27 cellular contexts compared by ENCODE assay signal in the genomic region with DNA sequence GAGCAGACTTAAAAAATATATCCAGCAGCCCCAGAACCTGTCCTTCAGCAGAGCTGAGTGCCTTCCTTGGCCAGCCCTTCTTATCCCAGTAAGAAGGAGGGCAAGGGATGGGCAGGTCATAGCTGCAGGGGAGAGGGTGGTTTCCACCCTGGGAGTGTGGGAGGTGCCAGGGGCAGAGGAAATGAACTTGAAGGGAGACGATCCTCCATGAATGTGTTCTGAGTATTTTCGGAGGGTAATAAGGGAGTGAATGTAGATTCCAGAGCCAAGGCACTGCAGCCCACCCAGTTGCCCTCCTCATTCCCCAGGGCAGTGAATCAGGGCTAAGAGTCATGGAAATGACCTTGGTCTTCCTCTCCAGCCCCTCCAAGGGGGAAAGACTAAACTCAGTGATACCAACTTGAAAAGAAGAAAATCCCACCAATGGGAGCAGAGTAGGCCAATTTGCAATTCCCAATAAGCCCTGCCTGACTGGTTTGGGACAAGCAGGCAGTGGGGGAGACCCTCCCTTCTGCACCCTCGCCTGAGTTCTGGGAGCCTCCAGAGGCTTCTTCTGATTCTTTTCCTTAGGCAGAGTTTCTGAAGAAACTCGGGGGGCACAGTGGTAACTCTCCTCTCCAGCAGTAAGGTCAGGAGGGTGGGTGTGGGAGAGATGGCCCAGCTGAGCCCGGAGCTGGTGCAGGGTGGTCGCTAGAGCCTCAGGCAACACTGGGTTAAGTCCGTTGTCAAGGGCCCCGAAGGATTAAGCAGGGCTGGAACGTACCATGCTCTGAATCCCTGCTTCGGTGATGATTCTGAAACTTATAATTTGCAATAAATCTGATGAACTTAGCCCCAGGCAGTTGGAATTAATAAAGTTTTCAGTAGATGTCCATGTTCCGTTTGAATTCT. TPM values are rescaled to one million over a fixed set of nuclear protein-coding genes. Genes with fewer than 3 reads are reported as not detected.
DNase-seq lines count a peak whose midpoint lies in the region; ATAC-seq, FAIRE-seq and TF ChIP-seq lines count a peak whose summit lies in the region.
"Had no signal": no experiment of that assay in that cellular context is flagged by ENCODE, and none has a peak within 500 bp of the region (broad histone marks: within the 10 kb centered on the region; RNA-seq: fewer than 3 reads in every experiment).

No MANE protein-coding gene starts in this region.

- H3K9me3 ChIP-seq in endodermal cell (ENCODE audit: control insufficient read depth, low read length) (no peaks in the 10 kb centered on the region), neural progenitor cell (ENCODE audit: low read depth) (no peaks in the 10 kb centered on the region), HepG2 (ENCODE audit: low read length) (no peaks in the 10 kb centered on the region)
- H3K9me3 ChIP-seq: breast epithelium, colonic mucosa, tibial artery had no signal

- H4K20me1 ChIP-seq in neural progenitor cell (ENCODE audit: low read depth) (no peaks in the 10 kb centered on the region), HepG2 (ENCODE audit: insufficient read depth, low read length) (no peaks in the 10 kb centered on the region)

- POLR2A ChIA-PET in HepG2 (lab: Yijun Ruan, JAX) = no interaction called here

- H3K27me3 Mint-ChIP-seq in endodermal cell (ENCODE audit: insufficient read depth) (peaks cover 34% of the 10 kb centered on the region), neural progenitor cell (ENCODE audit: insufficient read depth, low read depth) (peaks cover 11% of the 10 kb centered on the region)

- no peak for TF ChIP-seq RAD21 in HepG2 (CRISPR knock-in tag; IDR thresholded peaks at IDR 0.05)

- no peak overlapping the region for H3K9ac ChIP-seq in endodermal cell (ENCODE audit: extremely low read depth, low read length, poor library complexity, severe bottlenecking)
- no peak overlapping the region for H3K9ac ChIP-seq in neural progenitor cell
- no peak overlapping the region for H3K9ac ChIP-seq in HepG2 (ENCODE audit: insufficient read depth, low read depth, low read length)

- H3K27ac Mint-ChIP-seq in endodermal cell (no peak overlapping the region), neural progenitor cell (peak overlapping the region; percentile 16)
- H3K27ac Mint-ChIP-seq: activated CD4-positive, alpha-beta memory T cell treated with anti-CD3 and anti-CD28 coated beads, Interleukin-2, amount 10 ng/mL, durations not matched to agents 7 days and 5 days; CD4-positive, alpha-beta memory T cell; HFFc6; stimulated activated naive CD8-positive, alpha-beta T cell treated with anti-CD3 and anti-CD28 coated beads, Interleukin-15, amount 100 ng/mL, for 72 hours had no signal

- no peaks in the 10 kb centered on the region for H3F3A ChIP-seq in neural progenitor cell (ENCODE audit: low read depth)

- CTCF ChIA-PET in HepG2 (lab: Yijun Ruan, JAX; ENCODE audit: low intra/inter-chr PET ratio, low total read pairs) = no interaction called here

- H2AFZ ChIP-seq in neural progenitor cell (replicated peaks) (no peak overlapping the region), HepG2 (ENCODE audit: low read length) (no peak overlapping the region)

- peaks cover 31% of the 10 kb centered on the region for H3K4me1 Mint-ChIP-seq in endodermal cell
- H3K4me1 Mint-ChIP-seq in neural progenitor cell = peaks cover 41% of the 10 kb centered on the region
- H3K4me1 Mint-ChIP-seq: activated CD4-positive, alpha-beta memory T cell treated with anti-CD3 and anti-CD28 coated beads, Interleukin-2, amount 10 ng/mL, durations not matched to agents 7 days and 5 days; CD4-positive, alpha-beta memory T cell; stimulated activated naive CD8-positive, alpha-beta T cell treated with anti-CD3 and anti-CD28 coated beads, Interleukin-15, amount 100 ng/mL, for 72 hours had no signal

- H3K36me3 Mint-ChIP-seq in endodermal cell (ENCODE audit: low read depth) (no peaks in the 10 kb centered on the region), neural progenitor cell (no peaks in the 10 kb centered on the region)
- H3K36me3 Mint-ChIP-seq: CD4-positive, alpha-beta memory T cell had no signal

- TF ChIP-seq CTCF in endodermal cell (conservative IDR thresholded peaks at IDR 0.05) = no peak
- TF ChIP-seq CTCF in neural progenitor cell (IDR thresholded peaks at IDR 0.05) = no peak
- no peak for TF ChIP-seq CTCF in HepG2 (CRISPR knock-in tag; IDR thresholded peaks at IDR 0.05)

- in situ Hi-C loops in G401 (cut with HindIII; ENCODE audit: low sequenced_read_pairs) = no loop called here
- in situ Hi-C loops in HepG2 (cut with HindIII; ENCODE audit: extremely low pct_ligation_motif_present, low pct_unique_long_range_greater_than_20kb) = no loop called here

- no peaks in the 10 kb centered on the region for H3K36me3 ChIP-seq in endodermal cell (ENCODE audit: control insufficient read depth, insufficient read depth, low read length)
- H3K36me3 ChIP-seq in neural progenitor cell = no peaks in the 10 kb centered on the region
- H3K36me3 ChIP-seq in HepG2 (replicated peaks in 1 of 2; ENCODE audit: control insufficient read depth in 1 of 2, insufficient read depth in 2 of 2, low read length in 2 of 2) = no peaks in the 10 kb centered on the region
- H3K36me3 ChIP-seq: breast epithelium, colonic mucosa, tibial artery had no signal

- no peak overlapping the region for H3K4me3 ChIP-seq in endodermal cell (ENCODE audit: low read length)
- no peak overlapping the region for H3K4me3 ChIP-seq in neural progenitor cell
- H3K4me3 ChIP-seq in HepG2 (replicated peaks in 1 of 3; ENCODE audit: insufficient read depth in 1 of 3, low read depth in 2 of 3, low read length in 3 of 3) = no peak overlapping the region
- H3K4me3 ChIP-seq: breast epithelium, colonic mucosa, tibial artery had no signal

- H3K4me3 Mint-ChIP-seq in endodermal cell (no peak overlapping the region), neural progenitor cell (no peak overlapping the region)
- H3K4me3 Mint-ChIP-seq: activated CD4-positive, alpha-beta memory T cell treated with anti-CD3 and anti-CD28 coated beads, Interleukin-2, amount 10 ng/mL, durations not matched to agents 7 days and 5 days; CD4-positive, alpha-beta memory T cell; HFFc6; stimulated activated naive CD8-positive, alpha-beta T cell treated with anti-CD3 and anti-CD28 coated beads, Interleukin-15, amount 100 ng/mL, for 72 hours had no signal

- no TSS peak for BruUV-seq in HepG2 (replicated peaks; lab: Mats Ljungman, UMichigan)

- H3K79me2 ChIP-seq in neural progenitor cell (ENCODE audit: low read depth) (no peaks in the 10 kb centered on the region), HepG2 (ENCODE audit: insufficient read depth, low read length) (no peaks in the 10 kb centered on the region)

- ATAC-seq in GM21528 (IDR thresholded peaks at IDR 0.05; ENCODE audit: low FRiP score, unreplicated experiment) = no peak
- ATAC-seq in HepG2 = no peak
- no peak for ATAC-seq in GM21515 (IDR thresholded peaks at IDR 0.05; ENCODE audit: unreplicated experiment)
- ATAC-seq: activated CD4-positive, CD25-positive, alpha-beta regulatory T cell treated with anti-CD3 and anti-CD28 coated beads, Interleukin-2, amount 50 U/mL, for 24 hours; Right ventricle myocardium inferior; stimulated activated naive CD8-positive, alpha-beta T cell treated with anti-CD3 and anti-CD28 coated beads, Interleukin-15, amount 100 ng/mL, for 72 hours had no signal

- intact Hi-C loops in HepG2 (cut with micrococcal nuclease; ENCODE audit: unreplicated experiment) = no loop called here

- 81 to 83% methylated on average over 7 to 11 of the region's 11 CpGs for WGBS in endodermal cell (ENCODE audit: insufficient coverage in 1 of 2, insufficient read length in 1 of 2), 2 experiments
- WGBS in HepG2 (ENCODE audit: low lambda C conversion rate) = 57% methylated on average over 6 of the region's 11 CpGs

- FAIRE-seq in HepG2 (lab: Jason Lieb, UNC) = no peak
- FAIRE-seq: A204.1, GM19239 had no signal

- TF ChIP-seq EP300 in HepG2 (IDR thresholded peaks at IDR 0.05; ENCODE audit: low read depth in 2 of 2, low read length in 2 of 2) = no peak
- no peak for TF ChIP-seq EP300 in HepG2 (CRISPR knock-in tag; IDR thresholded peaks at IDR 0.05; ENCODE audit: borderline replicate concordance)

- peaks cover 17% of the 10 kb centered on the region for H3K4me1 ChIP-seq in endodermal cell (ENCODE audit: control insufficient read depth, insufficient read depth, low read length)
- H3K4me1 ChIP-seq in neural progenitor cell = peaks cover 17% of the 10 kb centered on the region
- no peaks in the 10 kb centered on the region for H3K4me1 ChIP-seq in HepG2 (ENCODE audit: insufficient read depth, low read length)
- H3K4me1 ChIP-seq: breast epithelium, colonic mucosa, tibial artery had no signal

- no peak overlapping the region for H3K4me2 ChIP-seq in neural progenitor cell
- H3K4me2 ChIP-seq in HepG2 (ENCODE audit: low read depth, low read length) = no peak overlapping the region

- H3K9me3 Mint-ChIP-seq in endodermal cell (no peaks in the 10 kb centered on the region), neural progenitor cell (no peaks in the 10 kb centered on the region)
- H3K9me3 Mint-ChIP-seq: activated CD4-positive, alpha-beta memory T cell treated with anti-CD3 and anti-CD28 coated beads, Interleukin-2, amount 10 ng/mL, durations not matched to agents 7 days and 5 days; HFFc6; stimulated activated naive CD8-positive, alpha-beta T cell treated with anti-CD3 and anti-CD28 coated beads, Interleukin-15, amount 100 ng/mL, for 72 hours had no signal

- TF ChIP-seq POLR2A in HepG2 (IDR thresholded peaks at IDR 0.05; ENCODE audit: insufficient read depth in 1 of 2, low read depth in 2 of 2, low read length in 2 of 2) = no peak

- H3K27me3 ChIP-seq in endodermal cell (ENCODE audit: control insufficient read depth, insufficient read depth, low read length, poor library complexity, severe bottlenecking) (peaks cover 12% of the 10 kb centered on the region), neural progenitor cell (peaks cover 16% of the 10 kb centered on the region), HepG2 (ENCODE audit: control insufficient read depth in 1 of 2, insufficient read depth in 2 of 2, low read length in 2 of 2) (peaks cover 4 to 29% of the 10 kb centered on the region in 2 experiments; a peak in 4 of 5 replicates)
- H3K27me3 ChIP-seq: breast epithelium, colonic mucosa had no signal

- H3K27ac ChIP-seq in endodermal cell (ENCODE audit: low read depth, low read length) = no peak overlapping the region
- no peak overlapping the region for H3K27ac ChIP-seq in neural progenitor cell
- H3K27ac ChIP-seq in HepG2 (ENCODE audit: extremely low read length, insufficient read depth, low read length) = no peak overlapping the region
- H3K27ac ChIP-seq: breast epithelium, colonic mucosa, tibial artery had no signal

- peak; percentile 42 for DNase-seq in activated effector memory CD4-positive, alpha-beta T cell treated with anti-CD3 and anti-CD28 coated beads, Interleukin-2, amount 50 U/mL, for 16 hours
- DNase-seq in activated effector memory CD4-positive, alpha-beta T cell treated with Interleukin-2 at 50 U/mL for 16 hours = no peak
- peak; percentile 54 for DNase-seq in endodermal cell
- DNase-seq in neural progenitor cell (ENCODE audit: low spot score) = no peak
- no peak for DNase-seq in G401 (ENCODE audit: low spot score)
- no peak for DNase-seq in HepG2 (ENCODE audit: low spot score)
- DNase-seq: activated CD4-positive, alpha-beta memory T cell treated with anti-CD3 and anti-CD28 coated beads, Interleukin-2, amount 10 ng/mL, durations not matched to agents 7 days and 5 days; activated naive CD4-positive, alpha-beta T cell; activated T-cell treated with anti-CD3 and anti-CD28 coated beads, Interleukin-2, amount 50 U/mL, for 1 hour; CD4-positive, alpha-beta memory T cell; colonic mucosa; HFFc6; kidney glomerular epithelial cell; NCI-H1417; NCI-H2081; stimulated activated naive CD8-positive, alpha-beta T cell treated with anti-CD3 and anti-CD28 coated beads, Interleukin-15, amount 100 ng/mL, for 72 hours; T-helper 9 cell; tibial artery had no signal

RNA-seq across cellular contexts. Expression of a gene that starts 4.1 kb away (rescaled TPM):
- total RNA-seq in endodermal cell = not detected
- not detected for polyA plus RNA-seq in endodermal cell (2013, experiment 1 of 2)
- polyA plus RNA-seq in endodermal cell (2013, experiment 2 of 2) = not detected
- total RNA-seq in neural progenitor cell (ENCODE audit: low replicate concordance) = not detected in 2 replicates
- total RNA-seq in G401 (2014; rRNA removed; shearing (Covaris generic)) = not detected in 2 replicates
- not detected in 2 replicates for total RNA-seq in HepG2 (2016; rRNA removed; fragmentation: Illumina TruSeq; extraction: Trizol)
- total RNA-seq in HepG2 (2016; cell fraction: cytosol; rRNA removed; fragmentation: Illumina TruSeq; extraction: Trizol; ENCODE audit: low read depth) = not detected in 2 replicates
- total RNA-seq in HepG2 (2016; cell fraction: insoluble cytoplasmic fraction; rRNA removed; fragmentation: Illumina TruSeq; extraction: Trizol) = not detected in 2 replicates
- not detected in 2 replicates for total RNA-seq in HepG2 (2016; cell fraction: membrane; rRNA removed; fragmentation: Illumina TruSeq; extraction: Trizol)
- total RNA-seq in HepG2 (2016; cell fraction: nucleus; rRNA removed; fragmentation: Illumina TruSeq; extraction: Trizol) = not detected in 2 replicates
- not detected in 2 replicates for polyA plus RNA-seq in HepG2 (2011; rRNA removed)
- not detected in 2 replicates for polyA plus RNA-seq in HepG2 (2011; cell fraction: cytosol; rRNA removed)
- polyA plus RNA-seq in HepG2 (2011; cell fraction: nucleus; rRNA removed) = not detected in 2 replicates
- not detected in 2 replicates for polyA plus RNA-seq in HepG2 (2012)
- not detected in 2 replicates for polyA plus RNA-seq in HepG2 (2016; cell fraction: cytosol; fragmentation: Illumina TruSeq; extraction: Trizol; ENCODE audit: low read depth)
- polyA plus RNA-seq in HepG2 (2016; cell fraction: insoluble cytoplasmic fraction; fragmentation: Illumina TruSeq; extraction: Trizol; ENCODE audit: low read depth) = not detected in 2 replicates
- polyA plus RNA-seq in HepG2 (2016; cell fraction: membrane; fragmentation: Illumina TruSeq; extraction: Trizol; ENCODE audit: low read depth) = not detected in 2 replicates
- polyA plus RNA-seq in HepG2 (2016; cell fraction: nucleus; fragmentation: Illumina TruSeq; extraction: Trizol; ENCODE audit: insufficient read depth, low read depth) = not detected in 2 replicates
- not detected in 2 replicates for polyA minus RNA-seq in HepG2 (2011; rRNA and poly(A)+ RNA removed; ENCODE audit: low replicate concordance)
- not detected in 2 replicates for polyA minus RNA-seq in HepG2 (2011; cell fraction: cytosol; rRNA and poly(A)+ RNA removed)
- not detected in 2 replicates for polyA minus RNA-seq in HepG2 (2011; cell fraction: nucleus; rRNA and poly(A)+ RNA removed)
- total RNA-seq: activated CD4-positive, alpha-beta memory T cell treated with anti-CD3 and anti-CD28 coated beads, Interleukin-2, amount 10 ng/mL, durations not matched to agents 7 days and 5 days; breast epithelium; CD4-positive, alpha-beta memory T cell; colonic mucosa; HFFc6; lung microvascular endothelial cell; osteocyte; Right ventricle myocardium inferior had no signal
- polyA plus RNA-seq: CD4-positive, alpha-beta memory T cell had no signal

RNA-seq across cellular contexts. Expression of a gene that starts 45.8 kb away (rescaled TPM):
- total RNA-seq in endodermal cell (1 to 10 TPM; 2.0 to 2.1 TPM), neural progenitor cell (ENCODE audit: low replicate concordance) (1.1 and 3.2 TPM in 2 replicates), HepG2 (2016; rRNA removed; fragmentation: Illumina TruSeq; extraction: Trizol) (0.08 and 0.11 TPM in 2 replicates)
- polyA plus RNA-seq in endodermal cell (2013, experiment 1 of 2) = 4.3 TPM
- polyA plus RNA-seq in endodermal cell (2013, experiment 2 of 2) = 4.1 TPM
- total RNA-seq in G401 (2014; rRNA removed; shearing (Covaris generic)) = 8.4 and 13.2 TPM in 2 replicates
- total RNA-seq in HepG2 (2016; cell fraction: cytosol; rRNA removed; fragmentation: Illumina TruSeq; extraction: Trizol; ENCODE audit: low read depth) = not detected in 2 replicates
- total RNA-seq in HepG2 (2016; cell fraction: insoluble cytoplasmic fraction; rRNA removed; fragmentation: Illumina TruSeq; extraction: Trizol) = 0.15 TPM in 1 of 2 replicates, not detected in the other
- total RNA-seq in HepG2 (2016; cell fraction: membrane; rRNA removed; fragmentation: Illumina TruSeq; extraction: Trizol) = 0.10 TPM in 1 of 2 replicates, not detected in the other
- 0.22 TPM in 1 of 2 replicates, not detected in the other for total RNA-seq in HepG2 (2016; cell fraction: nucleus; rRNA removed; fragmentation: Illumina TruSeq; extraction: Trizol)
- not detected in 2 replicates for polyA plus RNA-seq in HepG2 (2011; rRNA removed)
- not detected in 2 replicates for polyA plus RNA-seq in HepG2 (2011; cell fraction: cytosol; rRNA removed)
- not detected in 2 replicates for polyA plus RNA-seq in HepG2 (2011; cell fraction: nucleus; rRNA removed)
- not detected in 2 replicates for polyA plus RNA-seq in HepG2 (2012)
- polyA plus RNA-seq in HepG2 (2016; cell fraction: cytosol; fragmentation: Illumina TruSeq; extraction: Trizol; ENCODE audit: low read depth) = not detected in 2 replicates
- 0.11 TPM in 1 of 2 replicates, not detected in the other for polyA plus RNA-seq in HepG2 (2016; cell fraction: insoluble cytoplasmic fraction; fragmentation: Illumina TruSeq; extraction: Trizol; ENCODE audit: low read depth)
- polyA plus RNA-seq in HepG2 (2016; cell fraction: membrane; fragmentation: Illumina TruSeq; extraction: Trizol; ENCODE audit: low read depth) = not detected in 2 replicates
- polyA plus RNA-seq in HepG2 (2016; cell fraction: nucleus; fragmentation: Illumina TruSeq; extraction: Trizol; ENCODE audit: insufficient read depth, low read depth) = 0.17 TPM in 1 of 2 replicates, not detected in the other
- 0.72 TPM in 1 of 2 replicates, not detected in the other for polyA minus RNA-seq in HepG2 (2011; rRNA and poly(A)+ RNA removed; ENCODE audit: low replicate concordance)
- polyA minus RNA-seq in HepG2 (2011; cell fraction: cytosol; rRNA and poly(A)+ RNA removed) = not detected in 2 replicates
- not detected in 2 replicates for polyA minus RNA-seq in HepG2 (2011; cell fraction: nucleus; rRNA and poly(A)+ RNA removed)
- total RNA-seq: CD4-positive, alpha-beta memory T cell; lung microvascular endothelial cell had no signal

RNA-seq across cellular contexts. Expression of a gene that starts 55.4 kb away (rescaled TPM):
- total RNA-seq in endodermal cell (10 to 100 TPM in 1 of 2 donors, 1 to 10 TPM in 1; 8.4 to 12.1 TPM), neural progenitor cell (ENCODE audit: low replicate concordance) (21.5 and 23.5 TPM in 2 replicates), HepG2 (2016; rRNA removed; fragmentation: Illumina TruSeq; extraction: Trizol) (not detected in 2 replicates)
- 10.6 TPM for polyA plus RNA-seq in endodermal cell (2013, experiment 1 of 2)
- polyA plus RNA-seq in endodermal cell (2013, experiment 2 of 2) = 9.6 TPM
- 2.1 and 3.4 TPM in 2 replicates for total RNA-seq in G401 (2014; rRNA removed; shearing (Covaris generic))
- total RNA-seq in HepG2 (2016; cell fraction: cytosol; rRNA removed; fragmentation: Illumina TruSeq; extraction: Trizol; ENCODE audit: low read depth) = not detected in 2 replicates
- total RNA-seq in HepG2 (2016; cell fraction: insoluble cytoplasmic fraction; rRNA removed; fragmentation: Illumina TruSeq; extraction: Trizol) = 0.15 TPM in 1 of 2 replicates, not detected in the other
- total RNA-seq in HepG2 (2016; cell fraction: membrane; rRNA removed; fragmentation: Illumina TruSeq; extraction: Trizol) = not detected in 2 replicates
- 0.12 TPM in 1 of 2 replicates, not detected in the other for total RNA-seq in HepG2 (2016; cell fraction: nucleus; rRNA removed; fragmentation: Illumina TruSeq; extraction: Trizol)
- 5.4 and 6.4 TPM in 2 replicates for polyA plus RNA-seq in HepG2 (2011; rRNA removed)
- polyA plus RNA-seq in HepG2 (2011; cell fraction: cytosol; rRNA removed) = 0.67 and 1.6 TPM in 2 replicates
- 76.9 and 115 TPM in 2 replicates for polyA plus RNA-seq in HepG2 (2011; cell fraction: nucleus; rRNA removed)
- polyA plus RNA-seq in HepG2 (2012) = 3.1 and 4.4 TPM in 2 replicates
- not detected in 2 replicates for polyA plus RNA-seq in HepG2 (2016; cell fraction: cytosol; fragmentation: Illumina TruSeq; extraction: Trizol; ENCODE audit: low read depth)
- not detected in 2 replicates for polyA plus RNA-seq in HepG2 (2016; cell fraction: insoluble cytoplasmic fraction; fragmentation: Illumina TruSeq; extraction: Trizol; ENCODE audit: low read depth)
- not detected in 2 replicates for polyA plus RNA-seq in HepG2 (2016; cell fraction: membrane; fragmentation: Illumina TruSeq; extraction: Trizol; ENCODE audit: low read depth)
- polyA plus RNA-seq in HepG2 (2016; cell fraction: nucleus; fragmentation: Illumina TruSeq; extraction: Trizol; ENCODE audit: insufficient read depth, low read depth) = 0.07 and 0.44 TPM in 2 replicates
- 0.72 and 10.8 TPM in 2 replicates for polyA minus RNA-seq in HepG2 (2011; rRNA and poly(A)+ RNA removed; ENCODE audit: low replicate concordance)
- 0.49 and 0.62 TPM in 2 replicates for polyA minus RNA-seq in HepG2 (2011; cell fraction: cytosol; rRNA and poly(A)+ RNA removed)
- polyA minus RNA-seq in HepG2 (2011; cell fraction: nucleus; rRNA and poly(A)+ RNA removed) = 19.8 and 25.9 TPM in 2 replicates
- polyA plus RNA-seq: CD4-positive, alpha-beta memory T cell had no signal

Comparison
In these comparisons a context has a peak if more than half of its experiments do, and no peak if none do; other contexts are left out.
1. DNase-seq: peak in activated effector memory CD4-positive, alpha-beta T cell treated with anti-CD3 and anti-CD28 coated beads, Interleukin-2, amount 50 U/mL, for 16 hours (single experiment) and endodermal cell (single experiment); none in activated effector memory CD4-positive, alpha-beta T cell treated with Interleukin-2 at 50 U/mL for 16 hours (single experiment), neural progenitor cell (single experiment), G401 (single experiment) and HepG2 (single experiment).